8 cellular contexts compared by ENCODE assay signal in the genomic region with DNA sequence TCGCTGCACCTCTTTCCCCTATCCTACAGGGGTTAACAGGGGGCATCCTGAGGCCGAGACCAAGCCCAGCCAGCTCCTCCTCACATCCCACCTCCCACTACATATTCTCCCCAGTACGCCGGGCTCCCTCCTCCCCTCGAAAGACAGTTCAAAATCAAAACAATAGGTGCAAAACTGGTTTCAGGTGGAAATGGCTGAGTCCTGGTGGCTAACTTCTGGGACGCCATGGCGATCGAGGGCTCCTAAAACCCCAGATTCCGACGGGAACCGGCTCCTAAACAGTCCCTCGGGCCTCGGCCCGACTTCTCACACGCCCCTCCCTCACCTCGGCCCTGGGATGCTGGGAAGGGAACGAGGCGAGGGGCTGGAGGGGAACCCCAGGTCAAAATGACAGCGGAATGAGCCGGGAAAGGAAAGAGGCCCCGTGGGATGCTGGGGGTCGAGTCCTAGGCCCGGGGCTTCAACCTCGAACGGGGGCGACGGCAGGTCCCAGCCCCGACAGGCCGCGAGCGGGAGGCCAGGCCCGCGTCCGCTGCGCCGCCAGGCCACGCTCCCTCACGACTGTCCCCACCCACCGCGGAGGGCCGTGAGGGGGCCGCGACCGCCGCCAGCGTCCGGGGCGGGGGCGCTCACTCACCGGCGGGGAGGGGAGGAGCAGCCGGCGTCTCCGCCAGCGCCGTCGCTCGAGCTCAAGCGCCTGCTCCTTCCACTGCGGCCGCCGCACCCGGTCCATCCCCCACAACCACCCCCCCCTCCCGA. TPM values are rescaled to one million over a fixed set of nuclear protein-coding genes. Genes with fewer than 3 reads are reported as not detected.
DNase-seq lines count a peak whose midpoint lies in the region; ATAC-seq and TF ChIP-seq lines count a peak whose summit lies in the region.

No MANE protein-coding gene starts in this region.

- no peaks in the 10 kb centered on the region for H3K36me3 ChIP-seq in ES-I3 (ENCODE audit: insufficient read depth, low read length)
- H3K36me3 ChIP-seq in smooth muscle cell (ENCODE audit: low read depth) = no peaks in the 10 kb centered on the region

- H3K27ac Mint-ChIP-seq in T-cell = peak overlapping the region; percentile 87 to 92

- H3K9ac ChIP-seq in ES-I3 (ENCODE audit: low read depth, low read length) (peak overlapping the region; percentile 97), smooth muscle cell (ENCODE audit: low read depth) (peak overlapping the region; percentile 95)

- no peaks in the 10 kb centered on the region for H3K27me3 Mint-ChIP-seq in T-cell

- H3K4me1 Mint-ChIP-seq in T-cell = peaks cover 43 to 52% (median 49%) of the 10 kb centered on the region in 3 donors

- no peaks in the 10 kb centered on the region for H3K9me3 ChIP-seq in ES-I3 (ENCODE audit: control insufficient read depth, insufficient read depth, low read length)
- no peaks in the 10 kb centered on the region for H3K9me3 ChIP-seq in iPS-18c (ENCODE audit: control insufficient read depth, insufficient read depth, low read length)
- no peaks in the 10 kb centered on the region for H3K9me3 ChIP-seq in smooth muscle cell (replicated peaks; ENCODE audit: low read depth)

- no peak for TF ChIP-seq CTCF in HL-60 (IDR thresholded peaks at IDR 0.05; ENCODE audit: insufficient read depth, low read length)
- TF ChIP-seq CTCF in astrocyte of the spinal cord (IDR thresholded peaks at IDR 0.05; ENCODE audit: low read depth, low read length) = no peak
- TF ChIP-seq CTCF in smooth muscle cell (IDR thresholded peaks at IDR 0.05; ENCODE audit: borderline replicate concordance, insufficient read depth, poor library complexity, severe bottlenecking) = no peak

- POLR2A ChIA-PET in T-cell (lab: Charles Lee) = interaction anchor here (0.5 to 0.9 kb wide), 4 partner anchors 453 to 1242 kb away, joined by 3 to 4 read pairs (median 4); a partner anchor contains a TSS

- peaks cover 43% of the 10 kb centered on the region for H4K20me1 ChIP-seq in smooth muscle cell (ENCODE audit: low read depth)

- DNase-seq in HL-60 (ENCODE audit: low read depth in 1 of 2, low spot score in 1 of 2) (peak in 1 of 2 experiments; percentile 40), T-cell (peak in 32 of 34 experiments; percentile 6 to 79 (median 61)), astrocyte of the spinal cord (ENCODE audit: low read depth, low spot score) (no peak), smooth muscle cell (lab: John Stamatoyannopoulos, UW; ENCODE audit: unreplicated experiment) (peak; percentile 47), mucosa of gallbladder (ENCODE audit: low spot score) (no peak)

- peak overlapping the region; percentile 98 for H2AFZ ChIP-seq in smooth muscle cell (ENCODE audit: low read depth)

- H3K27me3 ChIP-seq in HL-60 (ENCODE audit: insufficient read depth, poor library complexity, severe bottlenecking) (no peaks in the 10 kb centered on the region), smooth muscle cell (ENCODE audit: low read depth) (no peaks in the 10 kb centered on the region)

- ATAC-seq in GM19468 (IDR thresholded peaks at IDR 0.05; ENCODE audit: extremely low read depth, unreplicated experiment) = peak; percentile 39
- peak; percentile 75 to 83 (median 83) for ATAC-seq in T-cell (replicated peaks in 1 of 4)

- H3F3A ChIP-seq in smooth muscle cell (ENCODE audit: low read depth) = peaks cover 10% of the 10 kb centered on the region

- H3K4me3 Mint-ChIP-seq in T-cell = peak overlapping the region; percentile 85 to 92 (median 85)

- peak overlapping the region; percentile 82 for H3K4me3 ChIP-seq in HL-60 (replicated peaks; ENCODE audit: insufficient read depth, low read length)
- H3K4me3 ChIP-seq in astrocyte of the spinal cord (ENCODE audit: low read depth, low read length) = peak overlapping the region; percentile 87
- peak overlapping the region; percentile 95 for H3K4me3 ChIP-seq in iPS-18c (ENCODE audit: insufficient read depth, low read depth, low read length)
- peak overlapping the region; percentile 99 for H3K4me3 ChIP-seq in smooth muscle cell

- peaks cover 44% of the 10 kb centered on the region for H3K79me2 ChIP-seq in smooth muscle cell (ENCODE audit: low read depth)

- in situ Hi-C loops in astrocyte of the spinal cord (cut with HindIII; ENCODE audit: low sequenced_read_pairs) = no loop called here

- CTCF ChIA-PET in T-cell (lab: Charles Lee) = interaction anchor here (1.0 to 1.7 kb wide), 2 partner anchors 9 to 14 kb away, joined by 3 to 5 read pairs; no protein-coding TSS in a partner anchor

- peaks cover 4% of the 10 kb centered on the region for H3K36me3 Mint-ChIP-seq in T-cell

- no peaks in the 10 kb centered on the region for H3K9me3 Mint-ChIP-seq in T-cell

- peak overlapping the region; percentile 99 for H3K4me2 ChIP-seq in smooth muscle cell

- H3K27ac ChIP-seq in HL-60 (replicated peaks) (peak overlapping the region; percentile 69), smooth muscle cell (ENCODE audit: low read depth) (peak overlapping the region; percentile 91)

- H3K4me1 ChIP-seq in ES-I3 (ENCODE audit: insufficient read depth, low read length) (peaks cover 19% of the 10 kb centered on the region), smooth muscle cell (ENCODE audit: low read depth) (peaks cover 17% of the 10 kb centered on the region)

- WGBS in smooth muscle cell (ENCODE audit: low lambda C conversion rate) = 2% methylated on average over 41 of the region's 64 CpGs

RNA-seq across cellular contexts. Expression of a gene that starts 0.5 kb away (rescaled TPM):
- total RNA-seq in T-cell (10 to 100 TPM; 31.8 to 37.1 (median 32.2) TPM), smooth muscle cell (17.8 and 32.5 TPM in 2 replicates), mucosa of gallbladder (52.9 TPM)
- 5.3 and 9.7 TPM in 2 replicates for polyA plus RNA-seq in smooth muscle cell

Comparison
In these comparisons a context has a peak if more than half of its experiments do, and no peak if none do; other contexts are left out.
1. DNase-seq: peak in T-cell (32 of 34) and smooth muscle cell (single experiment); none in astrocyte of the spinal cord (single experiment) and mucosa of gallbladder (single experiment).
2. Peak in every context shown above with its lines, with median percentiles within 50 percentile points of each other: H3K4me3 ChIP-seq.